8 cellular contexts compared by ENCODE assay signal in genomic region chr2:151408788-151409600, GRCh38. TPM values are rescaled to one million over a fixed set of nuclear protein-coding genes. Genes with fewer than 3 reads are reported as not detected.
DNase-seq lines count a peak whose midpoint lies in the region; ATAC-seq and TF ChIP-seq lines count a peak whose summit lies in the region.

No MANE protein-coding gene starts in this region.

- peaks cover 42% of the 10 kb centered on the region for H3K79me2 ChIP-seq in KMS-11 (ENCODE audit: insufficient read depth, low read depth)

- peak overlapping the region; percentile 56 for H3K4me2 ChIP-seq in KMS-11

- DNase-seq in AG04449 (ENCODE audit: low read depth, low spot score) (no peak), NCI-H2196 (lab: John Stamatoyannopoulos, UW; ENCODE audit: unreplicated experiment) (no peak), GM19238 (ENCODE audit: insufficient read length, low spot score) (no peak)
- no peak for DNase-seq in central memory CD8-positive, alpha-beta T cell (ENCODE audit: low spot score in 2 of 2)
- DNase-seq in natural killer cell treated with Interleukin-12 subunit alpha and Interleukin-12 subunit beta and Interleukin-15 and Interleukin-18, amount 100 ng/mL, for 72 hours (ENCODE audit: low spot score), result no peak

- peak overlapping the region; percentile 86 for H3K27ac ChIP-seq in KMS-11

- peaks cover 11% of the 10 kb centered on the region for H3K27me3 Mint-ChIP-seq in central memory CD8-positive, alpha-beta T cell
- no peaks in the 10 kb centered on the region for H3K27me3 Mint-ChIP-seq in natural killer cell treated with Interleukin-12 subunit alpha and Interleukin-12 subunit beta and Interleukin-15 and Interleukin-18, amount 100 ng/mL, for 72 hours

- H3K4me3 ChIP-seq in AG04449 (ENCODE audit: low read depth, low read length), result peak overlapping the region; percentile 96
- no peak overlapping the region for H3K4me3 ChIP-seq in KMS-11 (IDR thresholded peaks at IDR 0.05; ENCODE audit: insufficient read depth, low read depth, low read length)

- H3K9ac ChIP-seq in KMS-11, result peak overlapping the region; percentile 95; the same call in 1 of the 2 replicates

- H3K27me3 ChIP-seq in KMS-11 (ENCODE audit: insufficient read depth, low read depth), result no peaks in the 10 kb centered on the region

- H4K20me1 ChIP-seq in KMS-11 (ENCODE audit: insufficient read depth), result 0 out of 2 replicates have a peak, but pooled peaks cover 5% of the 10 kb centered on the region

- peaks cover 22% of the 10 kb centered on the region for H3K4me1 ChIP-seq in KMS-11 (ENCODE audit: low read depth, poor library complexity, severe bottlenecking)

- H2AFZ ChIP-seq in KMS-11 (ENCODE audit: low read depth), result peak overlapping the region; percentile 91

- POLR2A ChIA-PET in AG04449 (lab: Yijun Ruan, JAX), result no interaction called here

- peaks cover 19% of the 10 kb centered on the region for H3K4me1 Mint-ChIP-seq in central memory CD8-positive, alpha-beta T cell
- peaks cover 14 to 15% of the 10 kb centered on the region in 2 donors for H3K4me1 Mint-ChIP-seq in natural killer cell treated with Interleukin-12 subunit alpha and Interleukin-12 subunit beta and Interleukin-15 and Interleukin-18, amount 100 ng/mL, for 72 hours (ENCODE audit: low read depth in 2 of 2)

- H3K9me3 Mint-ChIP-seq in central memory CD8-positive, alpha-beta T cell, result no peaks in the 10 kb centered on the region
- no peaks in the 10 kb centered on the region for H3K9me3 Mint-ChIP-seq in natural killer cell treated with Interleukin-12 subunit alpha and Interleukin-12 subunit beta and Interleukin-15 and Interleukin-18, amount 100 ng/mL, for 72 hours

- CTCF ChIA-PET in AG04449 (lab: Yijun Ruan, JAX), result interaction anchor here (0.8 to 2.0 kb wide), 7 partner anchors 12 to 170 kb away, joined by 3 to 5 read pairs (median 3); no protein-coding TSS in a partner anchor

- H3K27ac Mint-ChIP-seq in central memory CD8-positive, alpha-beta T cell (ENCODE audit: low read depth), result peak overlapping the region; percentile 93
- H3K27ac Mint-ChIP-seq in natural killer cell treated with Interleukin-12 subunit alpha and Interleukin-12 subunit beta and Interleukin-15 and Interleukin-18, amount 100 ng/mL, for 72 hours, result peak overlapping the region; percentile 87 to 96

- no peak for ATAC-seq in central memory CD8-positive, alpha-beta T cell (replicated peaks; ENCODE audit: extremely low read depth, poor library complexity, severe bottlenecking)
- no peak for ATAC-seq in natural killer cell treated with Interleukin-12 subunit alpha and Interleukin-12 subunit beta and Interleukin-15 and Interleukin-18, amount 100 ng/mL, for 72 hours
- no peak for ATAC-seq in HG03025 (IDR thresholded peaks at IDR 0.05; ENCODE audit: low FRiP score, unreplicated experiment)
- no peak for ATAC-seq in HG03469 (IDR thresholded peaks at IDR 0.05; ENCODE audit: unreplicated experiment)

- peaks cover 11% of the 10 kb centered on the region; the same call in 1 of the 2 replicates for H3K36me3 ChIP-seq in KMS-11 (ENCODE audit: insufficient read depth)

- TF ChIP-seq CTCF in AG04449 (IDR thresholded peaks at IDR 0.05; ENCODE audit: insufficient read depth, low read length, missing control alignments), result no peak
- no peak for TF ChIP-seq CTCF in KMS-11 (conservative IDR thresholded peaks at IDR 0.05; ENCODE audit: low read depth, low read length)

- peaks cover 23% of the 10 kb centered on the region for H3K36me3 Mint-ChIP-seq in central memory CD8-positive, alpha-beta T cell (ENCODE audit: insufficient read depth)
- peaks cover 11% of the 10 kb centered on the region for H3K36me3 Mint-ChIP-seq in natural killer cell treated with Interleukin-12 subunit alpha and Interleukin-12 subunit beta and Interleukin-15 and Interleukin-18, amount 100 ng/mL, for 72 hours

- peak overlapping the region; percentile 90 for H3K4me3 Mint-ChIP-seq in central memory CD8-positive, alpha-beta T cell
- peak overlapping the region; percentile 97 for H3K4me3 Mint-ChIP-seq in natural killer cell treated with Interleukin-12 subunit alpha and Interleukin-12 subunit beta and Interleukin-15 and Interleukin-18, amount 100 ng/mL, for 72 hours

RNA-seq across cellular contexts. Expression of gene RIF1, which starts 0.7 kb away (rescaled TPM):
- 10 to 100 TPM; 68.1 to 83.7 TPM for total RNA-seq in natural killer cell treated with Interleukin-12 subunit alpha and Interleukin-12 subunit beta and Interleukin-15 and Interleukin-18, amount 100 ng/mL, for 72 hours

RNA-seq across cellular contexts. Expression of gene TNFAIP6, which starts 51.6 kb away (rescaled TPM):
- 1 to 10 TPM in 1 of 2 donors, under 1 TPM in 1; 0.64 to 1.7 TPM for total RNA-seq in natural killer cell treated with Interleukin-12 subunit alpha and Interleukin-12 subunit beta and Interleukin-15 and Interleukin-18, amount 100 ng/mL, for 72 hours
